8 cellular contexts compared by ENCODE assay signal in genomic region chr6:13327691-13328075, GRCh38. TPM values are rescaled to one million over a fixed set of nuclear protein-coding genes. Genes with fewer than 3 reads are reported as not detected.
DNase-seq lines count a peak whose midpoint lies in the region; ATAC-seq and TF ChIP-seq lines count a peak whose summit lies in the region.

No MANE protein-coding gene starts in this region.

- H3K4me3 ChIP-seq in AG04450 (ENCODE audit: low read depth, low read length) (peak overlapping the region; percentile 92), H7 (ENCODE audit: insufficient read depth, low read depth, low read length) (peak overlapping the region; percentile 82), iPS-11a (ENCODE audit: low read depth, low read length) (peak overlapping the region; percentile 88)

- no peaks in the 10 kb centered on the region for H3K9me3 Mint-ChIP-seq in WTC11
- no peaks in the 10 kb centered on the region for H3K9me3 Mint-ChIP-seq in stimulated activated naive B cell treated with anti-CD40 and anti-IgM and Interleukin-4, amounts not matched to agents 10 μg/mL and 1 μg/mL and 100 μg/mL, for 72 hours

- DNase-seq in AG04450 (ENCODE audit: low read depth, low spot score): no peak
- peak; percentile 28 for DNase-seq in H7
- no peak for DNase-seq in WTC11 (ENCODE audit: low spot score)
- no peak for DNase-seq in stimulated activated naive B cell treated with anti-CD40 and anti-IgM and Interleukin-4, amounts not matched to agents 10 μg/mL and 1 μg/mL and 100 μg/mL, for 72 hours
- no peak for DNase-seq in midbrain (lab: John Stamatoyannopoulos, UW)
- DNase-seq in foreskin melanocyte: no peak
- no peak for DNase-seq in cerebellum (ENCODE audit: low spot score)

- H3K36me3 ChIP-seq in H7 (replicated peaks; ENCODE audit: control insufficient read depth, insufficient read depth, low read length): peaks cover 8% of the 10 kb centered on the region

- H3K27me3 ChIP-seq in AG04450 (ENCODE audit: control insufficient read depth, insufficient read depth, low read length): no peaks in the 10 kb centered on the region
- no peaks in the 10 kb centered on the region for H3K27me3 ChIP-seq in H7 (ENCODE audit: control insufficient read depth, insufficient read depth, low read length)

- TF ChIP-seq CTCF in AG04450 (IDR thresholded peaks at IDR 0.05; ENCODE audit: low read depth, low read length) (no peak), WTC11 (IDR thresholded peaks at IDR 0.05) (no peak)

- no peaks in the 10 kb centered on the region; the same call in 1 of the 2 replicates for H3K9me3 ChIP-seq in AG04450 (ENCODE audit: control insufficient read depth, insufficient read depth, low read length)

- H3K27ac ChIP-seq in AG04450 (ENCODE audit: low read depth, low read length): no peak overlapping the region

- H3K27me3 Mint-ChIP-seq in WTC11 (ENCODE audit: low read depth): no peaks in the 10 kb centered on the region
- H3K27me3 Mint-ChIP-seq in stimulated activated naive B cell treated with anti-CD40 and anti-IgM and Interleukin-4, amounts not matched to agents 10 μg/mL and 1 μg/mL and 100 μg/mL, for 72 hours: no peaks in the 10 kb centered on the region

- H3K27ac Mint-ChIP-seq in WTC11: peak overlapping the region; percentile 91
- peak overlapping the region; percentile 98 for H3K27ac Mint-ChIP-seq in stimulated activated naive B cell treated with anti-CD40 and anti-IgM and Interleukin-4, amounts not matched to agents 10 μg/mL and 1 μg/mL and 100 μg/mL, for 72 hours

- CTCF ChIA-PET in AG04450 (lab: Charles Lee) (interaction anchor here (1.3 to 4.7 kb wide), 7 partner anchors 30 to 288 kb away, joined by 4 to 44 read pairs (median 9); partner anchors contain the start of genes NOL7 and SIRT5), WTC11 (lab: Charles Lee) (interaction anchor here (0.7 to 2.5 kb wide), 4 partner anchors 39 to 287 kb away, joined by 3 to 20 read pairs (median 3); partner anchors contain the start of gene NOL7)

- no peak for ATAC-seq in WTC11
- peak in 1 of 2 donors; percentile 15 for ATAC-seq in stimulated activated naive B cell treated with anti-CD40 and anti-IgM and Interleukin-4, amounts not matched to agents 10 μg/mL and 1 μg/mL and 100 μg/mL, for 72 hours (replicated peaks)

- peak overlapping the region; percentile 89 for H3K4me3 Mint-ChIP-seq in WTC11
- H3K4me3 Mint-ChIP-seq in stimulated activated naive B cell treated with anti-CD40 and anti-IgM and Interleukin-4, amounts not matched to agents 10 μg/mL and 1 μg/mL and 100 μg/mL, for 72 hours: peak overlapping the region; percentile 90 to 94

- peaks cover 22% of the 10 kb centered on the region for H3K4me1 Mint-ChIP-seq in WTC11
- peaks cover 12 to 44% of the 10 kb centered on the region in 2 donors for H3K4me1 Mint-ChIP-seq in stimulated activated naive B cell treated with anti-CD40 and anti-IgM and Interleukin-4, amounts not matched to agents 10 μg/mL and 1 μg/mL and 100 μg/mL, for 72 hours

- POLR2A ChIA-PET in AG04450 (lab: Yijun Ruan, JAX): interaction anchor here (1.2 to 2.5 kb wide), 3 partner anchors 25 to 247 kb away, joined by 3 to 23 read pairs (median 14); partner anchors contain the start of gene SIRT5
- POLR2A ChIA-PET in WTC11 (lab: Charles Lee): interaction anchor here (1.3 to 2.1 kb wide), 3 partner anchors 30 to 287 kb away, joined by 3 to 12 read pairs (median 7); partner anchors contain the start of gene NOL7

- peaks cover 28% of the 10 kb centered on the region for H3K36me3 Mint-ChIP-seq in WTC11
- H3K36me3 Mint-ChIP-seq in stimulated activated naive B cell treated with anti-CD40 and anti-IgM and Interleukin-4, amounts not matched to agents 10 μg/mL and 1 μg/mL and 100 μg/mL, for 72 hours: peaks cover 8 to 23% of the 10 kb centered on the region in 2 donors

TF ChIP-seq in WTC11, 78 proteins besides CTCF, POLR2A, EP300 and RAD21:
- no peak for TF ChIP-seq CDX4 (CRISPR knock-in tag; IDR thresholded peaks at IDR 0.05; ENCODE audit: borderline replicate concordance)
- TF ChIP-seq AFF4 (CRISPR knock-in tag; IDR thresholded peaks at IDR 0.05; ENCODE audit: borderline replicate concordance): no peak
- no peak for TF ChIP-seq FOXK1 (CRISPR knock-in tag; IDR thresholded peaks at IDR 0.05)

RNA-seq across cellular contexts. Expression of gene TBC1D7, which starts 0.7 kb away (rescaled TPM):
- polyA plus RNA-seq in AG04450 (2011; rRNA removed): 37.6 and 38.6 TPM in 2 replicates
- polyA minus RNA-seq in AG04450 (2011; rRNA and poly(A)+ RNA removed): 30.7 and 31.8 TPM in 2 replicates
- 35.2 and 42.1 TPM in 2 replicates for total RNA-seq in H7 (2014; rRNA removed; shearing (Covaris generic))
- total RNA-seq in WTC11 (2021) (44.9 to 47.6 TPM (median 45.3 TPM) in 3 replicates), cerebellum (45.0 TPM)
